ENCODE assay signal across 1 cellular context in genomic region chr1:26721669-26722355, GRCh38.
TF ChIP-seq lines count a peak whose summit lies in the region.

No MANE protein-coding gene starts in this region.

TF ChIP-seq in K562, 482 proteins besides CTCF, POLR2A, EP300 and RAD21 (continued from another document and continues in another):
- TF ChIP-seq JUN (IDR thresholded peaks at IDR 0.05; ENCODE audit: borderline replicate concordance, low read depth, low read length) (no peak), JUN (CRISPR knock-in tag; IDR thresholded peaks at IDR 0.05; ENCODE audit: borderline replicate concordance) (no peak), RAD51 (IDR thresholded peaks at IDR 0.05; ENCODE audit: borderline replicate concordance, low read depth) (peak; percentile 29), ZNF57 (CRISPR knock-in tag; IDR thresholded peaks at IDR 0.05) (no peak), JUND (IDR thresholded peaks at IDR 0.05; ENCODE audit: borderline replicate concordance, low read depth, low read length) (peak; percentile 48; the same call in 1 of the 2 replicates), JUND (tag; IDR thresholded peaks at IDR 0.05; ENCODE audit: borderline replicate concordance, low read depth, low read length) (peak; percentile 55; the same call in 2 of the 3 replicates), MCM7 (IDR thresholded peaks at IDR 0.05) (no peak), C11orf30 (IDR thresholded peaks at IDR 0.05; ENCODE audit: low read depth) (no peak), ZNF224 (CRISPR knock-in tag; IDR thresholded peaks at IDR 0.05) (no peak), TRIM28 (IDR thresholded peaks at IDR 0.05) (no peak), GTF2A2 (tag; IDR thresholded peaks at IDR 0.05) (no peak), STAT5A (IDR thresholded peaks at IDR 0.05; ENCODE audit: borderline replicate concordance, low read length) (peak; percentile 72; the same call in 1 of the 2 replicates), KLF16 (IDR thresholded peaks at IDR 0.05) (peak; percentile 89), ARID4B (CRISPR knock-in tag; IDR thresholded peaks at IDR 0.05) (no peak), RCOR1 (IDR thresholded peaks at IDR 0.05; ENCODE audit: borderline replicate concordance in 1 of 2, low read depth in 2 of 2, low read length in 2 of 2) (peak in 1 of 2 experiments; percentile 91; a peak in 3 of 4 replicates), NFATC3 (IDR thresholded peaks at IDR 0.05) (0 out of 2 replicates have a peak, but pooled peaks have one; percentile 50), GATA2 (CRISPR knock-in tag; IDR thresholded peaks at IDR 0.05) (0 out of 2 replicates have a peak, but pooled peaks have one; percentile 34), CCNT2 (IDR thresholded peaks at IDR 0.05; ENCODE audit: borderline replicate concordance, extremely low read depth, insufficient read length, low read depth, low read length) (peak; percentile 43), KLF13 (tag; IDR thresholded peaks at IDR 0.05; ENCODE audit: borderline replicate concordance, low read depth) (no peak), TEAD4 (IDR thresholded peaks at IDR 0.05; ENCODE audit: low read length) (peak; percentile 94), TEAD4 (CRISPR knock-in tag; IDR thresholded peaks at IDR 0.05; ENCODE audit: borderline replicate concordance) (no peak), ZNF707 (CRISPR knock-in tag; conservative IDR thresholded peaks at IDR 0.05) (no peak), ZNF133 (CRISPR knock-in tag; IDR thresholded peaks at IDR 0.05) (no peak), MEF2D (tag; conservative IDR thresholded peaks at IDR 0.05; ENCODE audit: low read depth) (peak; percentile 6; the same call in 1 of the 2 replicates), ZBTB11 (CRISPR knock-in tag; IDR thresholded peaks at IDR 0.05) (peak in 1 of 3 experiments; percentile 64; a peak in 2 of 6 replicates), ZNF696 (CRISPR knock-in tag; conservative IDR thresholded peaks at IDR 0.05) (0 out of 2 replicates have a peak, but pooled peaks have one; percentile 22), SP1 (CRISPR knock-in tag; IDR thresholded peaks at IDR 0.05) (no peak), MTA2 (IDR thresholded peaks at IDR 0.05; ENCODE audit: low read depth) (peak; percentile 74), HOXB6 (CRISPR knock-in tag; IDR thresholded peaks at IDR 0.05; ENCODE audit: borderline replicate concordance) (no peak), ZNF121 (CRISPR knock-in tag; conservative IDR thresholded peaks at IDR 0.05) (no peak), RNF219 (CRISPR knock-in tag; IDR thresholded peaks at IDR 0.05) (no peak), ATF3 (IDR thresholded peaks at IDR 0.05) (peak; percentile 23; the same call in 1 of the 2 replicates), ATF3 (CRISPR knock-in tag; conservative IDR thresholded peaks at IDR 0.05) (no peak), PRDM10 (IDR thresholded peaks at IDR 0.05; ENCODE audit: partially characterized antibody) (peak; percentile 68), PCBP2 (IDR thresholded peaks at IDR 0.05; ENCODE audit: low read depth, low read length, poor library complexity, severe bottlenecking) (no peak), NFRKB (IDR thresholded peaks at IDR 0.05; ENCODE audit: low read depth) (no peak), GATAD2B (IDR thresholded peaks at IDR 0.05; ENCODE audit: borderline replicate concordance) (0 out of 2 replicates have a peak, but pooled peaks have one; percentile 58), ZBTB5 (IDR thresholded peaks at IDR 0.05) (no peak), MEIS2 (IDR thresholded peaks at IDR 0.05; ENCODE audit: partially characterized antibody) (peak; percentile 71), SNIP1 (IDR thresholded peaks at IDR 0.05; ENCODE audit: low read depth) (0 out of 2 replicates have a peak, but pooled peaks have one; percentile 15), HDAC1 (IDR thresholded peaks at IDR 0.05) (peak in 1 of 2 experiments; percentile 79; a peak in 3 of 4 replicates), HNRNPK (IDR thresholded peaks at IDR 0.05; ENCODE audit: low read depth, low read length, poor library complexity, severe bottlenecking) (no peak), MNT (conservative IDR thresholded peaks at IDR 0.05) (peak; percentile 39 to 67; a peak in 2 of 4 replicates), ZNF395 (CRISPR knock-in tag; IDR thresholded peaks at IDR 0.05) (peak; percentile 23)
